In the genomic region with DNA sequence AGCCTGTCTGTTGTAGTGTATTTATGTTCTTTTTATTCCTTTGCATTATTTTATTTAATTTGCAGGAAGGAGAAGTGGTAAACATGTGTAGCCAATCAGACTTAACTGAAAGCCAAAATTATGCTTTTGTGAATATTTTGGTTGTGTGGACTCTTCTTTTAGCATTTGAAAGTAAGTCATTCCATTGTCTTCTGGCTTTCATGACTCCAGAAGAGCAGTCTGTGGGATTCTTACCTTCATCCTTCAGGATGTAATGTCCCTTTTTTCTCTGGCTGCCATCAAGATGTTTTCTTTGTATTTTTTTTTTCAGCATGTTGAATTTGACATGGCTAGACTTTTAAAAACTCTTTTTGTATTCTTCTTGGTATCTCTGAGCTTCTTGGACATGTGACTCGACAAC, we compare ENCODE assay signal across 1 cellular context.
TF ChIP-seq lines count a peak whose summit lies in the region.

No MANE protein-coding gene starts in this region.

TF ChIP-seq in K562, 482 proteins besides CTCF, POLR2A, EP300 and RAD21 (continued from another document):
- TF ChIP-seq FOXO4 (CRISPR knock-in tag; IDR thresholded peaks at IDR 0.05) (no peak), ETV6 (IDR thresholded peaks at IDR 0.05; ENCODE audit: borderline replicate concordance in 1 of 2, low read depth in 2 of 2, low read length in 1 of 2) (no peak), ETV6 (CRISPR knock-in tag; IDR thresholded peaks at IDR 0.05; ENCODE audit: borderline replicate concordance) (no peak), PRPF4 (IDR thresholded peaks at IDR 0.05; ENCODE audit: insufficient read depth, low read depth, low read length, poor library complexity, severe bottlenecking) (no peak), HLTF (IDR thresholded peaks at IDR 0.05) (no peak), TCF15 (CRISPR knock-in tag; IDR thresholded peaks at IDR 0.05) (no peak), TRIM24 (IDR thresholded peaks at IDR 0.05) (peak in 1 of 2 experiments; percentile 39; a peak in 1 of 4 replicates), CBX5 (IDR thresholded peaks at IDR 0.05; ENCODE audit: borderline replicate concordance, low read depth) (peak; percentile 84; the same call in 1 of the 2 replicates), CBX3 (IDR thresholded peaks at IDR 0.05; ENCODE audit: borderline replicate concordance in 1 of 2, low read length in 2 of 2) (peak in 1 of 2 experiments; percentile 98; a peak in 2 of 3 replicates), KDM4B (IDR thresholded peaks at IDR 0.05; ENCODE audit: borderline replicate concordance in 2 of 2, low read depth in 1 of 2) (no peak), CREB1 (IDR thresholded peaks at IDR 0.05) (no peak), CREB1 (CRISPR knock-in tag; IDR thresholded peaks at IDR 0.05) (no peak), MYC (IDR thresholded peaks at IDR 0.05; ENCODE audit: low read depth, low read length) (no peak), MYC (CRISPR knock-in tag; IDR thresholded peaks at IDR 0.05; ENCODE audit: borderline replicate concordance, low read depth) (no peak)
